2 cellular contexts compared by ENCODE assay signal in genomic region chr7:122681186-122681585, GRCh38. TPM values are rescaled to one million over a fixed set of nuclear protein-coding genes. Genes with fewer than 3 reads are reported as not detected.
"Had no signal": no experiment of that assay in that cellular context is flagged by ENCODE, and none has a peak within 500 bp of the region (broad histone marks: within the 10 kb centered on the region; RNA-seq: fewer than 3 reads in every experiment).

No MANE protein-coding gene starts in this region.

RNA-seq across cellular contexts. Expression of gene RNF133, which starts 17.7 kb away (rescaled TPM):
- polyA plus RNA-seq: stomach had no signal

RNA-seq across cellular contexts. Expression of gene RNF148, which starts 21.5 kb away (rescaled TPM):
- polyA plus RNA-seq: urinary bladder had no signal
